11 cellular contexts compared by ENCODE assay signal in the genomic region with DNA sequence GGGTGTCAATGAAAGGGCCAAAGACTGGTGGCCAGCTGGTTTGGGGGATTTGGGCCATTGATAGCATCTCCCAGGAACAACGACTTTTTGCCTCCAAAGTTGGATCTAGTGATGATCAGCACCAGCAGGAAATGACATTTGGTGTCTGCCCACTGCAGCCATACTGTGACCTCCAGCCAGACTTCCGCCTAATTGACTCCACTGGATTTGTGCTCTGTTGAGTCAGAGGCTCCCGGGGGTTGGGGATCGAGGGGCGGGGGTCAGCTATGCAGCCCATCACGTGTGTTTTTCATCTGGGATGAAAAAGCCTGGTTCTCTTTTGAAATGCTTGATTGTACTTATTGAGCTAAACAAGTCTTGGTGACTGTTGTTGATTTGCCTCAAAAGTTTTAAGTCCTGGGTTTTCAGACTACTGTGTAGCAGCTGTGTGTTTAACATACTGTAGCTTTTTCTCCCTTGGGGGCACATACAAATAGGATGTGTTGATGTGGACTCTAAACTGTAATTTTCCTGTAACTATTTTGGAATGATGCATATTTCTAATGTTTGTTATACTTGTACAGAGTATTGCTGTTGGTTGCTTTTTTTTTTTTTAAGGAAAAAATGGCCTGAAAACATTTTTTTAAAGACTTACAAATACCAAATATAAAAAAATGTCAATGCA. TPM values are rescaled to one million over a fixed set of nuclear protein-coding genes. Genes with fewer than 3 reads are reported as not detected.
DNase-seq lines count a peak whose midpoint lies in the region; ATAC-seq and TF ChIP-seq lines count a peak whose summit lies in the region.
"Had no signal": no experiment of that assay in that cellular context is flagged by ENCODE, and none has a peak within 500 bp of the region (broad histone marks: within the 10 kb centered on the region; RNA-seq: fewer than 3 reads in every experiment).

No MANE protein-coding gene starts in this region.

- H3K36me3 ChIP-seq in SK-N-MC (ENCODE audit: insufficient read depth, low read length) (no peaks in the 10 kb centered on the region), osteoblast (ENCODE audit: insufficient read depth, low read length) (peaks cover 3% of the 10 kb centered on the region)

- TF ChIP-seq CTCF in fibroblast of villous mesenchyme (IDR thresholded peaks at IDR 0.05; ENCODE audit: insufficient read depth, low read depth, low read length) (no peak), osteoblast (IDR thresholded peaks at IDR 0.05; ENCODE audit: extremely low read depth, low read depth, low read length) (no peak), lower leg skin (IDR thresholded peaks at IDR 0.05) (no peak)

- no peaks in the 10 kb centered on the region for H3K79me2 ChIP-seq in osteoblast (ENCODE audit: insufficient read depth, low read length)

- ATAC-seq in GM18502 (IDR thresholded peaks at IDR 0.05; ENCODE audit: poor library complexity, unreplicated experiment) = no peak

- no peak for TF ChIP-seq POLR2A in lower leg skin (IDR thresholded peaks at IDR 0.05)

- no peaks in the 10 kb centered on the region for H4K20me1 ChIP-seq in osteoblast (ENCODE audit: insufficient read depth, low read length)

- H3K27ac ChIP-seq in SK-N-MC (peak overlapping the region; percentile 26; the same call in 1 of the 2 replicates), osteoblast (ENCODE audit: low read depth, low read length) (peak overlapping the region; percentile 88)

- H3K4me1 ChIP-seq in osteoblast (ENCODE audit: insufficient read depth, low read length) = peaks cover 55% of the 10 kb centered on the region

- no peak overlapping the region for H3K9ac ChIP-seq in SK-N-MC (ENCODE audit: insufficient read length)

- no peaks in the 10 kb centered on the region for H3K27me3 ChIP-seq in osteoblast (ENCODE audit: insufficient read depth, low read length)

- 54 to 58% methylated on average over 6 of the region's 6 CpGs for WGBS in lower leg skin, 2 donors

- H3K9me3 ChIP-seq in SK-N-MC (ENCODE audit: low read depth, low read length) (no peaks in the 10 kb centered on the region), osteoblast (ENCODE audit: low read depth, low read length) (no peaks in the 10 kb centered on the region)

- peak overlapping the region; percentile 57 for H3K4me2 ChIP-seq in osteoblast (ENCODE audit: insufficient read depth, low read length)

- no peak overlapping the region for H3K4me3 ChIP-seq in SK-N-MC
- no peak overlapping the region for H3K4me3 ChIP-seq in fibroblast of villous mesenchyme (ENCODE audit: low read depth, low read length)
- no peak overlapping the region for H3K4me3 ChIP-seq in osteoblast (ENCODE audit: insufficient read depth, low read length)
- no peak overlapping the region for H3K4me3 ChIP-seq in lower leg skin (ENCODE audit: low read depth, poor library complexity, severe bottlenecking)

- DNase-seq in CD1c-positive myeloid dendritic cell (ENCODE audit: extremely low spot score) (peak; percentile 24), SK-N-MC (ENCODE audit: low read depth, low spot score) (no peak), fibroblast of villous mesenchyme (ENCODE audit: low read depth) (peak; percentile 59), osteoblast (ENCODE audit: insufficient read length, low spot score, missing footprints) (peak; percentile 61), glomerular visceral epithelial cell (ENCODE audit: extremely low spot score) (no peak), lower leg skin (ENCODE audit: low spot score in 2 of 2) (no peak)
- DNase-seq in activated CD4-positive, alpha-beta T cell treated with anti-CD3 and anti-CD28 coated beads for 1 hour = no peak
- DNase-seq: Karpas-422 had no signal

- H2AFZ ChIP-seq in osteoblast (ENCODE audit: low read length) = peak overlapping the region; percentile 71

- intact Hi-C loops in lower leg skin (cut with DNase I; ENCODE audit: low total_unique reads) = no loop called here

RNA-seq across cellular contexts. Expression of gene OR4B1, which starts 46.3 kb away (rescaled TPM):
- total RNA-seq in fibroblast of villous mesenchyme (not detected in 2 replicates), osteoblast (not detected in 2 replicates), lower leg skin (not detected)
- total RNA-seq: chondrocyte, omental fat pad had no signal

Comparison
In these comparisons a context has a peak if more than half of its experiments do, and no peak if none do; other contexts are left out.
1. DNase-seq: peak in CD1c-positive myeloid dendritic cell (single experiment), fibroblast of villous mesenchyme (single experiment) and osteoblast (single experiment); none in SK-N-MC (single experiment), glomerular visceral epithelial cell (single experiment), lower leg skin (0 of 2) and activated CD4-positive, alpha-beta T cell treated with anti-CD3 and anti-CD28 coated beads for 1 hour (single experiment).